ENCODE assay signal across 8 cellular contexts in genomic region chr2:174247474-174248186, GRCh38. TPM values are rescaled to one million over a fixed set of nuclear protein-coding genes. Genes with fewer than 3 reads are reported as not detected.
A peak's percentile ranks its signal among the peaks of the same experiment; 100 is the strongest.
DNase-seq lines count a peak whose midpoint lies in the region; ATAC-seq and TF ChIP-seq lines count a peak whose summit lies in the region.

No MANE protein-coding gene starts in this region.

- H3K9me3 ChIP-seq in BLaER1 treated with 17β-estradiol and CSF1 and Interleukin-3, amounts not matched to agents 10 nM and 100 nM (replicated peaks in 1 of 11) = peaks cover 0 to 8% (median 0%) of the 10 kb centered on the region in 11 experiments; a peak in 4 of 22 replicates
- H3K9me3 ChIP-seq in SK-N-MC (ENCODE audit: low read depth, low read length) = no peaks in the 10 kb centered on the region
- H3K9me3 ChIP-seq in naive thymus-derived CD4-positive, alpha-beta T cell (ENCODE audit: control insufficient read depth in 2 of 3, low read length in 3 of 3) = no peaks in the 10 kb centered on the region

- H3K4me1 Mint-ChIP-seq in naive thymus-derived CD4-positive, alpha-beta T cell = peaks cover 18 to 33% (median 27%) of the 10 kb centered on the region in 7 donors

- POLR2A ChIA-PET in naive thymus-derived CD4-positive, alpha-beta T cell (lab: Charles Lee) = interaction anchor here (1.1 to 1.6 kb wide), 3 partner anchors 11 to 283 kb away, joined by 3 to 8 read pairs (median 3); partner anchors contain the start of genes SCRN3 and SP3

- peak overlapping the region; percentile 41 to 91 (median 67) for H3K27ac Mint-ChIP-seq in naive thymus-derived CD4-positive, alpha-beta T cell

- H4K20me1 ChIP-seq in BLaER1 treated with 17β-estradiol and CSF1 and Interleukin-3, amounts not matched to agents 10 nM and 100 nM = peaks cover 0 to 55% (median 47%) of the 10 kb centered on the region in 11 experiments; a peak in 18 of 22 replicates

- peaks cover 0 to 5% (median 0%) of the 10 kb centered on the region in 5 donors for H3K27me3 Mint-ChIP-seq in naive thymus-derived CD4-positive, alpha-beta T cell

- H3K4me2 ChIP-seq in BLaER1 treated with 17β-estradiol and CSF1 and Interleukin-3, amounts not matched to agents 10 nM and 100 nM = peak overlapping the region; percentile 75 to 96 (median 92)

- no peak for DNase-seq in SK-N-MC (ENCODE audit: low read depth, low spot score)
- peak; percentile 55 to 60 for DNase-seq in erythroblast (lab: John Stamatoyannopoulos, UW)
- DNase-seq in naive thymus-derived CD4-positive, alpha-beta T cell = peak in 3 of 9 donors; percentile 4 to 8 (median 4)
- no peak for DNase-seq in H4 (ENCODE audit: low spot score)
- DNase-seq in mucosa of gallbladder (ENCODE audit: low spot score) = no peak

- peak overlapping the region; percentile 49 to 94 (median 90); a peak in 21 of 22 replicates for H3K27ac ChIP-seq in BLaER1 treated with 17β-estradiol and CSF1 and Interleukin-3, amounts not matched to agents 10 nM and 100 nM
- no peak overlapping the region for H3K27ac ChIP-seq in SK-N-MC
- peak overlapping the region; percentile 82 for H3K27ac ChIP-seq in naive thymus-derived CD4-positive, alpha-beta T cell (ENCODE audit: low read depth, low read length)

- peak overlapping the region; percentile 82 to 97 (median 95) for H3K9ac ChIP-seq in BLaER1 treated with 17β-estradiol and CSF1 and Interleukin-3, amounts not matched to agents 10 nM and 100 nM
- H3K9ac ChIP-seq in SK-N-MC (ENCODE audit: insufficient read length) = peak overlapping the region; percentile 86

- CTCF ChIA-PET in naive thymus-derived CD4-positive, alpha-beta T cell (lab: Charles Lee) = interaction anchor here (0.6 kb wide), 1 partner anchor 89 kb away, joined by 4 read pairs; no protein-coding TSS in a partner anchor

- no peaks in the 10 kb centered on the region for H3K27me3 ChIP-seq in BLaER1 treated with 17β-estradiol and CSF1 and Interleukin-3, amounts not matched to agents 10 nM and 100 nM
- H3K27me3 ChIP-seq in naive thymus-derived CD4-positive, alpha-beta T cell (ENCODE audit: control insufficient read depth in 2 of 2, insufficient read depth in 2 of 2, low read length in 2 of 2) = no peaks in the 10 kb centered on the region

- intact Hi-C loops in naive thymus-derived CD4-positive, alpha-beta T cell (cut with micrococcal nuclease) = loop anchor here (1.0 to 5.0 kb wide), 14 partner anchors 85 to 1755 kb away; partner anchors contain the start of genes LNPK (in 2 of the 2), SCRN3 (in 2 of the 2), ATF2 (in 1 of the 2) and CDCA7 (in 1 of the 2)

- peaks cover 17 to 38% (median 25%) of the 10 kb centered on the region in 10 experiments for H3K4me1 ChIP-seq in BLaER1 treated with 17β-estradiol and CSF1 and Interleukin-3, amounts not matched to agents 10 nM and 100 nM
- H3K4me1 ChIP-seq in naive thymus-derived CD4-positive, alpha-beta T cell (ENCODE audit: control insufficient read depth in 2 of 2, insufficient read depth in 2 of 2, low read length in 2 of 2) = peaks cover 6 to 12% of the 10 kb centered on the region in 2 donors

- peaks cover 0 to 3% (median 0%) of the 10 kb centered on the region in 11 donors for H3K9me3 Mint-ChIP-seq in naive thymus-derived CD4-positive, alpha-beta T cell

- H3K4me3 ChIP-seq in BLaER1 treated with 17β-estradiol and CSF1 and Interleukin-3, amounts not matched to agents 10 nM and 100 nM = peak overlapping the region; percentile 60 to 96 (median 89)
- H3K4me3 ChIP-seq in SK-N-MC = peak overlapping the region; percentile 78
- H3K4me3 ChIP-seq in naive thymus-derived CD4-positive, alpha-beta T cell (ENCODE audit: low read length) = peak overlapping the region; percentile 90

- H3K36me3 Mint-ChIP-seq in naive thymus-derived CD4-positive, alpha-beta T cell = peaks cover 0 to 20% (median 17%) of the 10 kb centered on the region in 5 donors

- H3K4me3 Mint-ChIP-seq in naive thymus-derived CD4-positive, alpha-beta T cell = peak overlapping the region; percentile 71 to 88 (median 86)

- ATAC-seq in GM19035 (IDR thresholded peaks at IDR 0.05; ENCODE audit: unreplicated experiment) = peak; percentile 15
- peak; percentile 7 for ATAC-seq in HG03175 (IDR thresholded peaks at IDR 0.05; ENCODE audit: unreplicated experiment)
- no peak for ATAC-seq in naive thymus-derived CD4-positive, alpha-beta T cell

- TF ChIP-seq POLR2A in erythroblast (IDR thresholded peaks at IDR 0.05; ENCODE audit: low read length) = no peak

- peaks cover 25 to 42% (median 39%) of the 10 kb centered on the region in 11 experiments for H3K36me3 ChIP-seq in BLaER1 treated with 17β-estradiol and CSF1 and Interleukin-3, amounts not matched to agents 10 nM and 100 nM
- peaks cover 32% of the 10 kb centered on the region for H3K36me3 ChIP-seq in SK-N-MC (ENCODE audit: insufficient read depth, low read length)
- H3K36me3 ChIP-seq in naive thymus-derived CD4-positive, alpha-beta T cell (ENCODE audit: control insufficient read depth in 2 of 3, insufficient read depth in 3 of 3, low read length in 3 of 3) = peaks cover 0 to 5% (median 0%) of the 10 kb centered on the region in 3 experiments

RNA-seq across cellular contexts. Expression of gene OLA1, which starts 0.7 kb away (rescaled TPM):
- total RNA-seq in naive thymus-derived CD4-positive, alpha-beta T cell = 10 to 100 TPM; 34.4 to 84.7 (median 40.3) TPM
- 10 to 100 TPM; 55.8 to 83.6 TPM for polyA plus RNA-seq in naive thymus-derived CD4-positive, alpha-beta T cell
- 97.4 and 117 TPM in 2 replicates for total RNA-seq in H4 (2014; rRNA removed; shearing (Covaris generic))
- total RNA-seq in mucosa of gallbladder = 67.6 TPM

Comparison
In these comparisons a context has a peak if more than half of its experiments do, and no peak if none do; other contexts are left out.
1. DNase-seq: peak in erythroblast (2 of 2); none in SK-N-MC (single experiment), H4 (single experiment) and mucosa of gallbladder (single experiment).
2. Peak in every context shown above with its lines, with median percentiles within 50 percentile points of each other: H3K4me3 ChIP-seq.